16 cellular contexts compared by ENCODE assay signal in genomic region chr6:21599074-21599639, GRCh38. TPM values are rescaled to one million over a fixed set of nuclear protein-coding genes. Genes with fewer than 3 reads are reported as not detected.
A peak's percentile ranks its signal among the peaks of the same experiment; 100 is the strongest.
DNase-seq lines count a peak whose midpoint lies in the region; ATAC-seq, FAIRE-seq and TF ChIP-seq lines count a peak whose summit lies in the region.
"Had no signal": no experiment of that assay in that cellular context is flagged by ENCODE, and none has a peak within 500 bp of the region (broad histone marks: within the 10 kb centered on the region; RNA-seq: fewer than 3 reads in every experiment).

No MANE protein-coding gene starts in this region.

- H3K27me3 ChIP-seq in AG04450 (ENCODE audit: control insufficient read depth, insufficient read depth, low read length) (no peaks in the 10 kb centered on the region), GM12878 (replicated peaks in 1 of 2; ENCODE audit: control insufficient read depth in 2 of 2, insufficient read depth in 2 of 2, low read length in 1 of 2) (no peaks in the 10 kb centered on the region)

- H4K20me1 ChIP-seq in GM12878 (ENCODE audit: control insufficient read depth, insufficient read depth) = no peaks in the 10 kb centered on the region

- DNase-seq in AG04450 (ENCODE audit: low read depth, low spot score) (no peak), GM12878 (ENCODE audit: low read depth, low spot score) (no peak), nucleus accumbens (lab: John Stamatoyannopoulos, UW) (no peak), NOMO-1 (lab: John Stamatoyannopoulos, UW; ENCODE audit: unreplicated experiment in 2 of 2) (no peak)
- no peak for DNase-seq in activated naive CD4-positive, alpha-beta T cell treated with Interleukin-2 at 50 U/mL for 16 hours
- DNase-seq: activated T-cell treated with anti-CD3 and anti-CD28 coated beads, Interleukin-2, amount 50 U/mL, for 24 hours; aorta; effector memory CD8-positive, alpha-beta T cell; NCI-H187; NK-92 treated with Interleukin-12 subunit alpha and Interleukin-12 subunit beta, amount 100 ng/mL, for 24 hours had no signal

- H3K4me2 ChIP-seq in GM12878 (ENCODE audit: control insufficient read depth, insufficient read depth) = peak overlapping the region; percentile 24; the same call in 1 of the 2 replicates

- POLR2A ChIA-PET in AG04450 (lab: Yijun Ruan, JAX) (no interaction called here), HEK293 (lab: Yijun Ruan, JAX) (interaction anchor here (1.3 to 8.8 kb wide), 6 partner anchors 10 to 399 kb away, joined by 3 to 141 read pairs (median 4); no protein-coding TSS in a partner anchor), GM12878 (lab: Charles Lee) (interaction anchor here (1.9 kb wide), 1 partner anchor 11 kb away, joined by 6 read pairs; no protein-coding TSS in a partner anchor)

- in situ Hi-C loops in GM12878 (cut with MboI) = loop anchor here (25.0 kb wide), 1 partner anchor 412 kb away; no protein-coding TSS in a partner anchor

- no peak overlapping the region for H3K27ac ChIP-seq in AG04450 (ENCODE audit: low read depth, low read length)
- peak overlapping the region; percentile 99; the same call in 1 of the 2 replicates for H3K27ac ChIP-seq in HEK293 (ENCODE audit: extremely low read depth, low read depth, low read length)
- H3K27ac ChIP-seq in GM12878 (ENCODE audit: control insufficient read depth, insufficient read depth) = no peak overlapping the region
- H3K27ac ChIP-seq in mesodermal cell (ENCODE audit: low read depth, low read length, severe bottlenecking) = peak overlapping the region; percentile 19
- H3K27ac ChIP-seq: parathyroid adenoma had no signal

- no peak overlapping the region for H3K9ac ChIP-seq in GM12878 (ENCODE audit: control insufficient read depth, insufficient read depth, low read length)
- H3K9ac ChIP-seq: parathyroid adenoma had no signal

- no peak for TF ChIP-seq RAD21 in GM12878 (IDR thresholded peaks at IDR 0.05; ENCODE audit: insufficient read depth, low read depth, low read length)

- no peak for FAIRE-seq in GM12878 (lab: Jason Lieb, UNC)
- FAIRE-seq: G401.6 had no signal

- TF ChIP-seq CTCF in AG04450 (IDR thresholded peaks at IDR 0.05; ENCODE audit: low read depth, low read length) (no peak), HEK293 (tag by site-specific recombination; IDR thresholded peaks at IDR 0.05) (no peak), GM12878 (IDR thresholded peaks at IDR 0.05 in 2 of 3, conservative IDR thresholded peaks at IDR 0.05 in 1 of 3; ENCODE audit: control insufficient read depth in 2 of 3, extremely low read depth in 1 of 3, insufficient read depth in 1 of 3, low read depth in 3 of 3, low read length in 3 of 3) (no peak)

- H3K4me3 ChIP-seq in AG04450 (ENCODE audit: low read depth, low read length) (peak overlapping the region; percentile 95), HEK293 (ENCODE audit: low read depth, low read length) (peak overlapping the region; percentile 55), GM12878 (peak overlapping the region; percentile 82; the same call in 1 of the 2 replicates), mesodermal cell (ENCODE audit: extremely low read depth, insufficient read depth, low read length, poor library complexity, severe bottlenecking) (peak overlapping the region; percentile 96)

- H3K4me1 ChIP-seq in HEK293 (ENCODE audit: control insufficient read depth, insufficient read depth, low read length) (peaks cover 12% of the 10 kb centered on the region), GM12878 (ENCODE audit: control insufficient read depth, insufficient read depth, low read length) (0 out of 2 replicates have a peak, but pooled peaks cover 5% of the 10 kb centered on the region), mesodermal cell (ENCODE audit: control insufficient read depth, insufficient read depth, low read length, poor library complexity, severe bottlenecking) (peaks cover 8% of the 10 kb centered on the region)
- H3K4me1 ChIP-seq: parathyroid adenoma had no signal

- CTCF ChIA-PET in AG04450 (lab: Charles Lee) (no interaction called here), HEK293 (lab: Yijun Ruan, JAX) (interaction anchor here (0.6 to 0.8 kb wide), 3 partner anchors 21 to 146 kb away, joined by 3 to 4 read pairs (median 3); no protein-coding TSS in a partner anchor), GM12878 (lab: Yijun Ruan, JAX) (interaction anchor here (0.6 to 2.1 kb wide), 3 partner anchors 10 to 1035 kb away, joined by 3 to 16 read pairs (median 6); no protein-coding TSS in a partner anchor)

- intact Hi-C loops in GM12878 (cut with micrococcal nuclease; ENCODE audit: unreplicated experiment) = loop anchor here (2.0 to 10.0 kb wide), 8 partner anchors 133 to 1228 kb away; no protein-coding TSS in a partner anchor

- whole genome bisulfite sequencing in GM12878 (ENCODE audit: insufficient coverage, insufficient replicate concordance, low lambda C conversion rate, missing lambda C conversion rate) = 96% methylated on average over 2 of the region's 2 CpGs
- 27 to 33% methylated on average over 2 of the region's 2 CpGs for WGBS in mesodermal cell (ENCODE audit: insufficient coverage in 2 of 2), 2 experiments

- ATAC-seq in GM12878 (no peak), GM18519 (IDR thresholded peaks at IDR 0.05; ENCODE audit: low FRiP score, unreplicated experiment) (no peak)
- ATAC-seq: activated CD4-positive, CD25-positive, alpha-beta regulatory T cell treated with anti-CD3 and anti-CD28 coated beads, Interleukin-2, amount 50 U/mL, for 24 hours; effector memory CD8-positive, alpha-beta T cell had no signal

- BruUV-seq in GM12878 (replicated peaks; lab: Mats Ljungman, UMichigan) = no TSS peak

- H3K9me3 ChIP-seq in AG04450 (ENCODE audit: control insufficient read depth, insufficient read depth, low read length) (peaks cover 8% of the 10 kb centered on the region; the same call in 1 of the 2 replicates), HEK293 (ENCODE audit: control insufficient read depth, insufficient read depth, low read depth, low read length) (no peaks in the 10 kb centered on the region), GM12878 (replicated peaks; ENCODE audit: control insufficient read depth, insufficient read depth, low read length) (no peaks in the 10 kb centered on the region; the same call in 2 of the 3 replicates), mesodermal cell (ENCODE audit: control insufficient read depth, low read length) (no peaks in the 10 kb centered on the region)

- TF ChIP-seq POLR2A in GM12878 (IDR thresholded peaks at IDR 0.05; ENCODE audit: low read depth, low read length) = no peak

- no peak overlapping the region for H2AFZ ChIP-seq in GM12878 (ENCODE audit: control insufficient read depth, low read depth, low read length)
- H2AFZ ChIP-seq: parathyroid adenoma had no signal

- H3K36me3 ChIP-seq in HEK293 (ENCODE audit: control insufficient read depth in 2 of 2, insufficient read depth in 1 of 2, low read length in 2 of 2) (peaks cover 22 to 40% of the 10 kb centered on the region in 2 experiments), GM12878 (ENCODE audit: control insufficient read depth in 2 of 2, insufficient read depth in 2 of 2, low read length in 1 of 2) (no peaks in the 10 kb centered on the region), mesodermal cell (ENCODE audit: control insufficient read depth, insufficient read depth, low read length) (peaks cover 37% of the 10 kb centered on the region)

- SMC1A ChIA-PET in GM12878 (lab: Charles Lee; ENCODE audit: uncharacterized antibody, unreplicated experiment) = interaction anchor here (1.1 to 2.4 kb wide), 2 partner anchors 11 to 19 kb away, joined by 3 to 16 read pairs; no protein-coding TSS in a partner anchor

- RAD21 ChIA-PET in GM12878 (lab: Charles Lee; ENCODE audit: unreplicated experiment) = interaction anchor here (0.9 to 7.0 kb wide), 3 partner anchors 11 to 1035 kb away, joined by 3 to 57 read pairs (median 16); no protein-coding TSS in a partner anchor

- no peak for TF ChIP-seq EP300 in GM12878 (IDR thresholded peaks at IDR 0.05; ENCODE audit: borderline replicate concordance in 1 of 2, control insufficient read depth in 1 of 2, low read depth in 2 of 2, low read length in 2 of 2)

- H3K79me2 ChIP-seq in GM12878 (ENCODE audit: control insufficient read depth, insufficient read depth, low read length) = peaks cover 49% of the 10 kb centered on the region
- H3K79me2 ChIP-seq: parathyroid adenoma had no signal

TF ChIP-seq in HEK293, 187 proteins besides CTCF, POLR2A, EP300 and RAD21 (continues in another document):
- TF ChIP-seq FEZF1 (tag by site-specific recombination; IDR thresholded peaks at IDR 0.05) = peak; percentile 44; the same call in 1 of the 2 replicates
- no peak; the same call in 1 of the 2 replicates for TF ChIP-seq ZNF394 (tag by site-specific recombination; IDR thresholded peaks at IDR 0.05; ENCODE audit: borderline replicate concordance)
- TF ChIP-seq ZNF792 (tag by site-specific recombination; IDR thresholded peaks at IDR 0.05) = no peak
- TF ChIP-seq SP7 (tag by site-specific recombination; IDR thresholded peaks at IDR 0.05) = no peak

TF ChIP-seq in GM12878, 131 proteins besides CTCF, POLR2A, EP300 and RAD21:
- TF ChIP-seq ZNF274 (IDR thresholded peaks at IDR 0.05; ENCODE audit: insufficient read depth, insufficient read length) (no peak), POLR2AphosphoS2 (IDR thresholded peaks at IDR 0.05; ENCODE audit: low read depth, low read length) (0 out of 2 replicates have a peak, but pooled peaks have one; percentile 38), SMAD5 (IDR thresholded peaks at IDR 0.05; ENCODE audit: low read depth) (0 out of 2 replicates have a peak, but pooled peaks have one; percentile 19)

RNA-seq across cellular contexts. Expression of gene SOX4, which starts 5.6 kb away (rescaled TPM):
- polyA plus RNA-seq in AG04450 (2011; rRNA removed) (29.1 and 33.5 TPM in 2 replicates), GM12878 (2011; rRNA removed) (16.8 and 16.9 TPM in 2 replicates), GM12878 (2014; fragmentation: Illumina TruSeq; extraction: Trizol) (19.8 and 23.7 TPM in 2 replicates), GM12878 (2014; fragmentation: Nextera tagmentation; extraction: Ambion mirVana) (100 to 1,000 TPM in 1 of 2 experiments, 10 to 100 TPM in 1; 46.3 to 119 TPM), GM12878 (2014; rRNA removed) (19.6 and 19.7 TPM in 2 replicates), GM12878 (2016; fragmentation: Nextera tagmentation; extraction: Ambion mirVana) (10 to 100 TPM; 30.2 to 32.3 TPM)
- polyA minus RNA-seq in AG04450 (2011; rRNA and poly(A)+ RNA removed) = 23.2 and 31.6 TPM in 2 replicates
- 29.1 and 31.1 TPM in 2 replicates for total RNA-seq in GM12878 (2013; cell fraction: nucleolus; rRNA removed)
- total RNA-seq in GM12878 (2014; rRNA removed) (22.8 and 24.2 TPM in 2 replicates), GM12878 (2014; rRNA removed; fragmentation: Illumina TruSeq; extraction: Trizol) (20.9 and 22.0 TPM in 2 replicates), GM12878 (2021) (49.4 and 49.9 TPM in 2 replicates)
- polyA plus RNA-seq in GM12878 (2011; ENCODE audit: low read depth) = 6.2 TPM
- polyA plus RNA-seq in GM12878 (2011; cell fraction: cytosol; rRNA removed) = 6.8 and 9.5 TPM in 2 replicates
- 13.9 and 18.1 TPM in 2 replicates for polyA plus RNA-seq in GM12878 (2011; cell fraction: nucleus; rRNA removed)
- polyA plus RNA-seq in GM12878 (2012) = 14.1 and 20.0 TPM in 2 replicates
- polyA minus RNA-seq in GM12878 (2011; rRNA and poly(A)+ RNA removed) = 11.8 and 15.6 TPM in 2 replicates
- polyA minus RNA-seq in GM12878 (2011; cell fraction: cytosol; rRNA and poly(A)+ RNA removed) = 10.8 TPM in 2 replicates
- polyA minus RNA-seq in GM12878 (2011; cell fraction: nucleus; rRNA and poly(A)+ RNA removed) = 12.8 and 22.2 TPM in 2 replicates
- polyA plus RNA-seq in mesodermal cell (2013, experiment 1 of 2) = 107 TPM
- polyA plus RNA-seq in mesodermal cell (2013, experiment 2 of 2) = 90.0 TPM

Comparison
In these comparisons a context has a peak if more than half of its experiments do, and no peak if none do; other contexts are left out.
1. H3K27ac ChIP-seq: peak in HEK293 (single experiment) and mesodermal cell (single experiment); none in AG04450 (single experiment) and GM12878 (single experiment).
2. Peak in every context shown above with its lines, with median percentiles within 50 percentile points of each other: H3K4me3 ChIP-seq.